Comparison of ENCODE assay signal across 2 cellular contexts in genomic region chr12:104566244-104566993, GRCh38.
TF ChIP-seq lines count a peak whose summit lies in the region.

No MANE protein-coding gene starts in this region.

TF ChIP-seq in HEK293, 187 proteins besides CTCF, POLR2A, EP300 and RAD21 (continued from another document):
- TF ChIP-seq ZSCAN5A (tag by site-specific recombination; IDR thresholded peaks at IDR 0.05) = no peak

TF ChIP-seq in HepG2, 621 proteins besides CTCF, POLR2A, EP300 and RAD21 (continued from another document):
- TF ChIP-seq ARID3A (IDR thresholded peaks at IDR 0.05; ENCODE audit: low read depth, low read length) (no peak), ZNF251 (CRISPR knock-in tag; IDR thresholded peaks at IDR 0.05) (no peak), MAFF (IDR thresholded peaks at IDR 0.05; ENCODE audit: low read depth, low read length) (no peak), HDAC1 (CRISPR knock-in tag; IDR thresholded peaks at IDR 0.05) (no peak), FUBP1 (CRISPR knock-in tag; IDR thresholded peaks at IDR 0.05; ENCODE audit: borderline replicate concordance) (no peak), ADNP (CRISPR knock-in tag; IDR thresholded peaks at IDR 0.05) (no peak), ELK4 (CRISPR knock-in tag; IDR thresholded peaks at IDR 0.05; ENCODE audit: borderline replicate concordance) (no peak), DPF2 (CRISPR knock-in tag; IDR thresholded peaks at IDR 0.05; ENCODE audit: borderline replicate concordance, low read depth) (no peak), POLR2G (IDR thresholded peaks at IDR 0.05; ENCODE audit: low read depth, low read length) (no peak), BHLHE40 (IDR thresholded peaks at IDR 0.05; ENCODE audit: low read length) (no peak), PCBP1 (IDR thresholded peaks at IDR 0.05; ENCODE audit: borderline replicate concordance, low read depth, low read length) (no peak), MEIS2 (CRISPR knock-in tag; IDR thresholded peaks at IDR 0.05) (no peak), DRAP1 (CRISPR knock-in tag; IDR thresholded peaks at IDR 0.05) (no peak), SUZ12 (IDR thresholded peaks at IDR 0.05; ENCODE audit: low read depth, low read length) (no peak), USF2 (IDR thresholded peaks at IDR 0.05; ENCODE audit: low read depth, low read length) (no peak), USF2 (CRISPR knock-in tag; IDR thresholded peaks at IDR 0.05; ENCODE audit: borderline replicate concordance) (no peak), ZNF160 (CRISPR knock-in tag; IDR thresholded peaks at IDR 0.05) (no peak), ZNF747 (CRISPR knock-in tag; IDR thresholded peaks at IDR 0.05; ENCODE audit: borderline replicate concordance) (no peak)
